Comparison of ENCODE assay signal across 8 cellular contexts in the genomic region with DNA sequence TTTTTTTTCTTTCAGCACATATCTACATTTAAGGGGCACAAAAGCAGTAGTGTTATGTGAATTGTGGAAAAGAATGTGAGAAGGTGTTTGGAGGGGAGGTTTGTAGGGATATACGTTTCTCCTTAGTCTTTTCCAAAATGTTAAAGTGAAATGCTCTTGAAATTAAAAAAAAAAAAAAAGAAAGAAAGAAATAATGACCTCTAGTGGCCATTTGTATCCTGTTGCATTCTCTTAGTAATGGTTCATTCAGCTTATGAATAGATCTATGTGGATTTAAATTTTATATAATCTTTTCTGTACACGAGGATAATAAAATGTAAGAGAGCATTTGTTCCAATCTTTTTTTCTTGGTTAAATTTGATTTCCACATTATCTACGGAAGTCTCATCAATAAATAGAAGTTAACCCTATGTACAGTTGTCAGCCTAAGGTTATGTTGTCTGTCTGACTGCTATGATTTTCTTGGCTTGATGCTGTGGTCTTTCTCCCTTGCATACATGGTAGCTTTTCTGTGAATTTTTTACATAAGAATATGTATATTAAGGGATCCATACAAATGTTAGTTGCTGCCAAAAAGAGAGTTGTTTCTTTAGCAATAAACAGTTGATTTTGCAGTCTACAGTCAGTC. TPM values are rescaled to one million over a fixed set of nuclear protein-coding genes. Genes with fewer than 3 reads are reported as not detected.
DNase-seq lines count a peak whose midpoint lies in the region; ATAC-seq and TF ChIP-seq lines count a peak whose summit lies in the region.

No MANE protein-coding gene starts in this region.

- 29% methylated on average over 3 of the region's 3 CpGs for WGBS in smooth muscle cell (ENCODE audit: low lambda C conversion rate)

- ATAC-seq in Panc1: no peak

- H3K4me1 ChIP-seq in Panc1 (ENCODE audit: control insufficient read depth, insufficient read depth, low read length): no peaks in the 10 kb centered on the region
- H3K4me1 ChIP-seq in smooth muscle cell (ENCODE audit: low read depth): no peaks in the 10 kb centered on the region

- H3K27ac ChIP-seq in Panc1 (ENCODE audit: low read length) (no peak overlapping the region), smooth muscle cell (ENCODE audit: low read depth) (no peak overlapping the region)

- no peaks in the 10 kb centered on the region for H3F3A ChIP-seq in smooth muscle cell (ENCODE audit: low read depth)

- TF ChIP-seq CTCF in Panc1 (IDR thresholded peaks at IDR 0.05): peak; percentile 75; the same call in 1 of the 2 replicates
- TF ChIP-seq CTCF in fibroblast of mammary gland (conservative IDR thresholded peaks at IDR 0.05; ENCODE audit: control insufficient read depth, insufficient read depth, low read depth, low read length): peak; percentile 61
- peak; percentile 69 for TF ChIP-seq CTCF in smooth muscle cell (IDR thresholded peaks at IDR 0.05; ENCODE audit: borderline replicate concordance, insufficient read depth, poor library complexity, severe bottlenecking)

- in situ Hi-C loops in Panc1 (cut with HindIII; ENCODE audit: low pct_unique_long_range_greater_than_20kb, low sequenced_read_pairs): no loop called here

- no peak overlapping the region for H3K4me2 ChIP-seq in smooth muscle cell

- POLR2A ChIA-PET in Panc1 (lab: Charles Lee): no interaction called here

- no peaks in the 10 kb centered on the region for H4K20me1 ChIP-seq in smooth muscle cell (ENCODE audit: low read depth)

- H3K36me3 ChIP-seq in Panc1 (ENCODE audit: control insufficient read depth, insufficient read depth, low read length) (no peaks in the 10 kb centered on the region), smooth muscle cell (ENCODE audit: low read depth) (no peaks in the 10 kb centered on the region)

- DNase-seq in SKM-1 treated with dmso at 0.1 percent for 144 hours (lab: John Stamatoyannopoulos, UW; ENCODE audit: unreplicated experiment) (peak; percentile 25), SKM-1 (lab: John Stamatoyannopoulos, UW; ENCODE audit: unreplicated experiment) (no peak), Panc1 (ENCODE audit: low read depth, low spot score) (no peak), fibroblast of mammary gland (ENCODE audit: low read depth) (peak; percentile 48), smooth muscle cell (lab: John Stamatoyannopoulos, UW; ENCODE audit: unreplicated experiment) (no peak), hepatic stellate cell (ENCODE audit: low spot score) (no peak), GM19238 (ENCODE audit: insufficient read length, low spot score) (no peak)
- no peak for DNase-seq in stimulated activated naive CD4-positive, alpha-beta T cell treated with Interleukin-2 at 50 U/mL for 16 hours (lab: John Stamatoyannopoulos, UW)

- intact Hi-C loops in Panc1 (cut with micrococcal nuclease; ENCODE audit: unreplicated experiment): loop anchor here (5.0 kb wide), 1 partner anchor 35 kb away; no protein-coding TSS in a partner anchor

- CTCF ChIA-PET in Panc1 (lab: Charles Lee): interaction anchor here (0.7 to 0.8 kb wide), 7 partner anchors 84 to 514 kb away, joined by 3 to 11 read pairs (median 5); no protein-coding TSS in a partner anchor

- no peaks in the 10 kb centered on the region for H3K79me2 ChIP-seq in smooth muscle cell (ENCODE audit: low read depth)

- H3K4me3 ChIP-seq in Panc1 (ENCODE audit: low read depth in 2 of 2, low read length in 2 of 2): no peak overlapping the region
- H3K4me3 ChIP-seq in fibroblast of mammary gland (ENCODE audit: control insufficient read depth, low read depth, low read length): no peak overlapping the region
- no peak overlapping the region for H3K4me3 ChIP-seq in smooth muscle cell

- H3K9me3 ChIP-seq in Panc1 (ENCODE audit: control insufficient read depth, insufficient read depth, low read depth, low read length): no peaks in the 10 kb centered on the region
- H3K9me3 ChIP-seq in smooth muscle cell (replicated peaks; ENCODE audit: low read depth): no peaks in the 10 kb centered on the region

- 0 out of 2 replicates have a peak, but pooled peaks cover 3% of the 10 kb centered on the region for H3K27me3 ChIP-seq in Panc1 (ENCODE audit: control insufficient read depth, insufficient read depth, low read length)
- no peaks in the 10 kb centered on the region for H3K27me3 ChIP-seq in smooth muscle cell (ENCODE audit: low read depth)

- H3K9ac ChIP-seq in smooth muscle cell (ENCODE audit: low read depth): no peak overlapping the region

- BruUV-seq in Panc1 (replicated peaks; lab: Mats Ljungman, UMichigan): no TSS peak

- no peak overlapping the region for H2AFZ ChIP-seq in smooth muscle cell (ENCODE audit: low read depth)

RNA-seq across cellular contexts. Expression of gene P2RY13, which starts 1.7 kb away (rescaled TPM):
- total RNA-seq in Panc1 (2021; ENCODE audit: unreplicated experiment): not detected
- not detected for polyA plus RNA-seq in Panc1 (2012; ENCODE audit: insufficient read length)
- total RNA-seq in smooth muscle cell: not detected in 2 replicates
- not detected in 2 replicates for polyA plus RNA-seq in smooth muscle cell

RNA-seq across cellular contexts. Expression of gene GPR87, which starts 11.1 kb away (rescaled TPM):
- total RNA-seq in Panc1 (2021; ENCODE audit: unreplicated experiment) (not detected), smooth muscle cell (24.0 and 27.1 TPM in 2 replicates)
- polyA plus RNA-seq in Panc1 (2012; ENCODE audit: insufficient read length): not detected
- polyA plus RNA-seq in smooth muscle cell: 5.1 and 25.4 TPM in 2 replicates

RNA-seq across cellular contexts. Expression of gene P2RY14, which starts 49.3 kb away (rescaled TPM):
- total RNA-seq in Panc1 (2021; ENCODE audit: unreplicated experiment) (not detected), smooth muscle cell (not detected in 2 replicates)
- not detected for polyA plus RNA-seq in Panc1 (2012; ENCODE audit: insufficient read length)
- polyA plus RNA-seq in smooth muscle cell: not detected in 2 replicates

RNA-seq across cellular contexts. Expression of gene P2RY12, which starts 56.9 kb away (rescaled TPM):
- total RNA-seq in Panc1 (2021; ENCODE audit: unreplicated experiment) (not detected), smooth muscle cell (not detected in 2 replicates)
- not detected for polyA plus RNA-seq in Panc1 (2012; ENCODE audit: insufficient read length)
- not detected in 2 replicates for polyA plus RNA-seq in smooth muscle cell

Comparison
In these comparisons a context has a peak if more than half of its experiments do, and no peak if none do; other contexts are left out.
1. DNase-seq: peak in SKM-1 treated with dmso at 0.1 percent for 144 hours (single experiment) and fibroblast of mammary gland (single experiment); none in SKM-1 (single experiment), Panc1 (single experiment), smooth muscle cell (single experiment), hepatic stellate cell (single experiment), GM19238 (single experiment) and stimulated activated naive CD4-positive, alpha-beta T cell treated with Interleukin-2 at 50 U/mL for 16 hours (single experiment).
2. RNA of gene GPR87, which starts 11.1 kb away (total RNA-seq): 24.0 to 27.1 TPM in smooth muscle cell; not detected in Panc1 (single experiment); every median in the first group is over 10 times any median in the second.
3. Peak in every context shown above with its lines, with median percentiles within 50 percentile points of each other: CTCF ChIP-seq.